Comparison of ENCODE assay signal across 10 cellular contexts in genomic region chr11:94876222-94876621, GRCh38.
DNase-seq lines count a peak whose midpoint lies in the region; ATAC-seq and TF ChIP-seq lines count a peak whose summit lies in the region.
"Had no signal": no experiment of that assay in that cellular context is flagged by ENCODE, and none has a peak within 500 bp of the region (broad histone marks: within the 10 kb centered on the region; RNA-seq: fewer than 3 reads in every experiment).

No MANE protein-coding gene starts in this region.

- H3K9me3 ChIP-seq in mammary epithelial cell (replicated peaks; ENCODE audit: insufficient read depth, low read length) (no peaks in the 10 kb centered on the region), trophoblast cell (ENCODE audit: insufficient read depth, low read depth, low read length) (no peaks in the 10 kb centered on the region)

- no peak overlapping the region for H3K4me3 ChIP-seq in mammary epithelial cell (replicated peaks in 1 of 3; ENCODE audit: insufficient read depth in 1 of 3, low read depth in 2 of 3, low read length in 3 of 3)
- H3K4me3 ChIP-seq in trophoblast cell (ENCODE audit: low read depth, low read length), result no peak overlapping the region

- H3K36me3 ChIP-seq in mammary epithelial cell (ENCODE audit: insufficient read depth, low read length), result peaks cover 40% of the 10 kb centered on the region
- H3K36me3 ChIP-seq in trophoblast cell (ENCODE audit: control insufficient read depth in 1 of 2, insufficient read depth in 2 of 2, low read length in 2 of 2), result peaks cover 41 to 59% of the 10 kb centered on the region in 2 experiments

- H3K23ac ChIP-seq in trophoblast cell (ENCODE audit: low read length), result no peak overlapping the region

- H3K79me1 ChIP-seq in trophoblast cell (ENCODE audit: low read length), result peaks cover 7% of the 10 kb centered on the region

- no peak overlapping the region for H3K18ac ChIP-seq in trophoblast cell (ENCODE audit: low read length)

- peak overlapping the region in 5 of 7 donors; percentile 20 to 86 (median 54) for H3K27ac Mint-ChIP-seq in CD14-positive monocyte

- 92% methylated on average over 8 of the region's 8 CpGs for WGBS in mammary epithelial cell (ENCODE audit: low coverage, missing lambda C conversion rate)
- no CpG with 5 or more reads among the region's 8 CpGs for WGBS in trophoblast cell (ENCODE audit: extremely low coverage, insufficient coverage, insufficient read length)

- in situ Hi-C loops in mammary epithelial cell (cut with MboI; ENCODE audit: low sequenced_read_pairs in 2 of 2), result no loop called here

- no peaks in the 10 kb centered on the region for H4K20me1 ChIP-seq in mammary epithelial cell (ENCODE audit: insufficient read depth, low read length)

- peak overlapping the region; percentile 28 for H2AK5ac ChIP-seq in trophoblast cell (ENCODE audit: low read length)

- H4K12ac ChIP-seq in trophoblast cell (ENCODE audit: low read depth, low read length), result no peak overlapping the region

- no peak for DNase-seq in CD14-positive monocyte (ENCODE audit: low spot score)
- no peak for DNase-seq in mammary epithelial cell
- DNase-seq in trophoblast cell, result no peak
- DNase-seq in AML-193 (lab: John Stamatoyannopoulos, UW), result no peak
- no peak for DNase-seq in activated CD4-positive, CD25-positive, alpha-beta regulatory T cell treated with anti-CD3 and anti-CD28 coated beads, Interleukin-2, amount 50 U/mL, for 72 hours
- DNase-seq: COR-L47 had no signal

- H3K9ac ChIP-seq in mammary epithelial cell (ENCODE audit: insufficient read depth, low read length) (no peak overlapping the region), trophoblast cell (ENCODE audit: low read length) (no peak overlapping the region)

- TF ChIP-seq CTCF in CD14-positive monocyte (IDR thresholded peaks at IDR 0.05) (no peak), mammary epithelial cell (conservative IDR thresholded peaks at IDR 0.05 in 1 of 2, IDR thresholded peaks at IDR 0.05 in 1 of 2; ENCODE audit: extremely low read depth in 1 of 2, insufficient read depth in 1 of 2, low read depth in 1 of 2, low read length in 2 of 2) (no peak)

- CTCF ChIA-PET in mammary epithelial cell (lab: Charles Lee; ENCODE audit: low non-redundant PET), result no interaction called here

- no peak overlapping the region for H3K4me3 Mint-ChIP-seq in CD14-positive monocyte
- H3K4me3 Mint-ChIP-seq: activated CD4-positive, alpha-beta memory T cell treated with anti-CD3 and anti-CD28 coated beads for 36 hours had no signal

- peak overlapping the region; percentile 32 for H4K8ac ChIP-seq in trophoblast cell (ENCODE audit: low read depth, low read length)

- H2BK12ac ChIP-seq in trophoblast cell (ENCODE audit: low read length), result peak overlapping the region; percentile 11

- H2AFZ ChIP-seq in mammary epithelial cell (ENCODE audit: low read depth, low read length), result no peak overlapping the region
- peak overlapping the region; percentile 12 for H2AFZ ChIP-seq in trophoblast cell (ENCODE audit: insufficient read depth, low read length, poor library complexity)

- H3K27me3 ChIP-seq in mammary epithelial cell (ENCODE audit: insufficient read depth, low read length), result no peaks in the 10 kb centered on the region
- no peaks in the 10 kb centered on the region for H3K27me3 ChIP-seq in trophoblast cell (ENCODE audit: insufficient read depth, low read length)

- H3K4me2 ChIP-seq in mammary epithelial cell (ENCODE audit: insufficient read depth, low read depth, low read length) (no peak overlapping the region), trophoblast cell (ENCODE audit: low read length) (no peak overlapping the region)

- peak overlapping the region; percentile 49 for H2BK5ac ChIP-seq in trophoblast cell (ENCODE audit: low read depth, low read length, poor library complexity)

- intact Hi-C loops in CD14-positive monocyte (cut with micrococcal nuclease), result no loop called here
- intact Hi-C loops in mammary epithelial cell (cut with micrococcal nuclease), result no loop called here

- dilution Hi-C loops in mammary epithelial cell (cut with HindIII; ENCODE audit: low sequenced_read_pairs), result no loop called here

- H3K27ac ChIP-seq in mammary epithelial cell (ENCODE audit: insufficient read depth, low read depth, low read length) (peak overlapping the region; percentile 8), trophoblast cell (ENCODE audit: low read depth, low read length) (no peak overlapping the region)

- no TSS peak for BruUV-seq in mammary epithelial cell (replicated peaks; lab: Mats Ljungman, UMichigan)

- peak overlapping the region; percentile 16 for H3K14ac ChIP-seq in trophoblast cell (ENCODE audit: low read length)

- peaks cover 15 to 17% of the 10 kb centered on the region in 2 donors for H3K36me3 Mint-ChIP-seq in CD14-positive monocyte
- H3K36me3 Mint-ChIP-seq: activated CD4-positive, alpha-beta memory T cell treated with anti-CD3 and anti-CD28 coated beads for 36 hours had no signal

- H3K4me1 ChIP-seq in mammary epithelial cell (ENCODE audit: insufficient read depth, low read length) (peaks cover 30% of the 10 kb centered on the region), trophoblast cell (ENCODE audit: control insufficient read depth in 1 of 2, insufficient read depth in 2 of 2, low read length in 2 of 2) (peaks cover 8 to 12% of the 10 kb centered on the region in 2 experiments)

- peak overlapping the region; percentile 23 for H4K91ac ChIP-seq in trophoblast cell (ENCODE audit: low read depth, low read length)

- peaks cover 0 to 2% (median 0%) of the 10 kb centered on the region in 3 donors for H3K27me3 Mint-ChIP-seq in CD14-positive monocyte (ENCODE audit: low read depth in 3 of 3)

- no peaks in the 10 kb centered on the region for H3K9me3 Mint-ChIP-seq in CD14-positive monocyte
- H3K9me3 Mint-ChIP-seq: activated CD4-positive, alpha-beta memory T cell treated with anti-CD3 and anti-CD28 coated beads for 36 hours had no signal

- H3K79me2 ChIP-seq in mammary epithelial cell (ENCODE audit: insufficient read depth, low read length) (peaks cover 43% of the 10 kb centered on the region), trophoblast cell (ENCODE audit: control insufficient read depth, insufficient read depth, low read length, poor library complexity) (no peaks in the 10 kb centered on the region)

- no peak overlapping the region for H2BK120ac ChIP-seq in trophoblast cell (ENCODE audit: insufficient read depth, low read length, poor library complexity)

- peaks cover 13% of the 10 kb centered on the region for H3K4me1 Mint-ChIP-seq in CD14-positive monocyte

- ATAC-seq in HG03342 (IDR thresholded peaks at IDR 0.05; ENCODE audit: unreplicated experiment) (peak; percentile 8), GM19395 (IDR thresholded peaks at IDR 0.05; ENCODE audit: unreplicated experiment) (no peak), GM21423 (IDR thresholded peaks at IDR 0.05; ENCODE audit: unreplicated experiment) (no peak)

- H3K4ac ChIP-seq in trophoblast cell (ENCODE audit: low read depth, low read length), result no peak overlapping the region
